In genomic region chr13:94607939-94608338, GRCh38 we compare ENCODE assay signal across 2 cellular contexts.
TF ChIP-seq lines count a peak whose summit lies in the region.

No MANE protein-coding gene starts in this region.

TF ChIP-seq in liver, 16 proteins besides CTCF, POLR2A, EP300 and RAD21:
- no peak for TF ChIP-seq YY1 (IDR thresholded peaks at IDR 0.05)
- TF ChIP-seq, protein P1, sequence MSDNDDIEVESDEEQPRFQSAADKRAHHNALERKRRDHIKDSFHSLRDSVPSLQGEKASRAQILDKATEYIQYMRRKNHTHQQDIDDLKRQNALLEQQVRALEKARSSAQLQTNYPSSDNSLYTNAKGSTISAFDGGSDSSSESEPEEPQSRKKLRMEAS (IDR thresholded peaks at IDR 0.05) = no peak
- no peak for TF ChIP-seq GABPA (IDR thresholded peaks at IDR 0.05 in 1 of 2, conservative IDR thresholded peaks at IDR 0.05 in 1 of 2)
- TF ChIP-seq HNF4G (IDR thresholded peaks at IDR 0.05) = no peak
- TF ChIP-seq HNF4A (conservative IDR thresholded peaks at IDR 0.05) = no peak
- TF ChIP-seq JUND (IDR thresholded peaks at IDR 0.05) = no peak
- TF ChIP-seq EGR1 (IDR thresholded peaks at IDR 0.05; ENCODE audit: low read depth in 2 of 2) = no peak
- TF ChIP-seq NR2F2 (IDR thresholded peaks at IDR 0.05) = no peak
- TF ChIP-seq, protein P2, sequence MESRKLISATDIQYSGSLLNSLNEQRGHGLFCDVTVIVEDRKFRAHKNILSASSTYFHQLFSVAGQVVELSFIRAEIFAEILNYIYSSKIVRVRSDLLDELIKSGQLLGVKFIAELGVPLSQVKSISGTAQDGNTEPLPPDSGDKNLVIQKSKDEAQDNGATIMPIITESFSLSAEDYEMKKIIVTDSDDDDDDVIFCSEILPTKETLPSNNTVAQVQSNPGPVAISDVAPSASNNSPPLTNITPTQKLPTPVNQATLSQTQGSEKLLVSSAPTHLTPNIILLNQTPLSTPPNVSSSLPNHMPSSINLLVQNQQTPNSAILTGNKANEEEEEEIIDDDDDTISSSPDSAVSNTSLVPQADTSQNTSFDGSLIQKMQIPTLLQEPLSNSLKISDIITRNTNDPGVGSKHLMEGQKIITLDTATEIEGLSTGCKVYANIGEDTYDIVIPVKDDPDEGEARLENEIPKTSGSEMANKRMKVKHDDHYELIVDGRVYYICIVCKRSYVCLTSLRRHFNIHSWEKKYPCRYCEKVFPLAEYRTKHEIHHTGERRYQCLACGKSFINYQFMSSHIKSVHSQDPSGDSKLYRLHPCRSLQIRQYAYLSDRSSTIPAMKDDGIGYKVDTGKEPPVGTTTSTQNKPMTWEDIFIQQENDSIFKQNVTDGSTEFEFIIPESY (IDR thresholded peaks at IDR 0.05) = no peak
- no peak for TF ChIP-seq FOXA2 (IDR thresholded peaks at IDR 0.05)
- no peak for TF ChIP-seq RXRA (IDR thresholded peaks at IDR 0.05)
- TF ChIP-seq TAF1 (conservative IDR thresholded peaks at IDR 0.05) = no peak

TF ChIP-seq in HepG2, 621 proteins besides CTCF, POLR2A, EP300 and RAD21:
- TF ChIP-seq ZNF879 (CRISPR knock-in tag; IDR thresholded peaks at IDR 0.05) (no peak), HOMEZ (CRISPR knock-in tag; IDR thresholded peaks at IDR 0.05; ENCODE audit: low read depth) (no peak), RFX1 (IDR thresholded peaks at IDR 0.05) (no peak), ZNF589 (CRISPR knock-in tag; conservative IDR thresholded peaks at IDR 0.05) (no peak)
